In the genomic region with DNA sequence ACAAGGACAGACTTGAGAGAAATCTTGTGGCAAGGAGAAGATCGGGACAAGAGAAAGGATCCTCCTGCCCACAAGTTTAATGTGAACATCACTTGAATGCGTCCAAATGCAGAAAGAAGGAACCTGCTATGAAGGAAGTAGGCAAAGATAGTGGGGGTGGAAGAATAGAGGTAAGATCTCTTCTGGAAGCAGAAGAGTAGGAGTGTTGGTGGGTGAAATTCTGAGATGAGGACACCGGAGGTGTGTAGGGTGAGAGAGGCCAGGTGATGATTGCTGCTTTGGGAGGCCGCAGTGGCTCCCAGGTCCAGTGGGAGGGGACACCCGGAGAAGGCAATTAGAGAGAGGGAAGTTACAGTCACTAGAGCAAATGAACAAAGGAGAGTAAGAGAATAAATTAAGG, we compare ENCODE assay signal across 26 cellular contexts. TPM values are rescaled to one million over a fixed set of nuclear protein-coding genes. Genes with fewer than 3 reads are reported as not detected.
DNase-seq lines count a peak whose midpoint lies in the region; ATAC-seq and TF ChIP-seq lines count a peak whose summit lies in the region.
"Had no signal": no experiment of that assay in that cellular context is flagged by ENCODE, and none has a peak within 500 bp of the region (broad histone marks: within the 10 kb centered on the region; RNA-seq: fewer than 3 reads in every experiment).

No MANE protein-coding gene starts in this region.

- H3K9me3 ChIP-seq in heart left ventricle: no peaks in the 10 kb centered on the region
- no peaks in the 10 kb centered on the region for H3K9me3 ChIP-seq in right atrium auricular region
- H3K9me3 ChIP-seq in right cardiac atrium (ENCODE audit: control insufficient read depth, low read length): no peaks in the 10 kb centered on the region
- H3K9me3 ChIP-seq: A549; BE2C; BLaER1 treated with 17β-estradiol and CSF1 and Interleukin-3, amounts not matched to agents 10 nM and 100 nM had no signal

- DNase-seq in heart left ventricle: no peak
- no peak for DNase-seq in Right ventricle myocardium inferior (ENCODE audit: missing footprints)
- no peak for DNase-seq in right atrium auricular region (ENCODE audit: low spot score)
- DNase-seq in left cardiac atrium: no peak
- no peak for DNase-seq in right cardiac atrium
- no peak for DNase-seq in HT-29 (ENCODE audit: low spot score)
- DNase-seq: 8988T; ACHN; AML-193; BE2C; CD4-positive, alpha-beta T cell; CD8-positive, alpha-beta memory T cell; DMS 273 treated with DMSO at 0.1 percent for 48 hours; DMS79; EL; GDM1; GM23248; H9; HFFc6 had no signal

- intact Hi-C loops in heart left ventricle (cut with DNase I): loop anchor here in 4 of 10 donors (10.0 kb wide), 4 partner anchors 54 to 336 kb away; no protein-coding TSS in a partner anchor
- intact Hi-C loops in Right ventricle myocardium inferior (cut with DNase I): loop anchor here (10.0 kb wide), 2 partner anchors 154 to 254 kb away; partner anchors contain the start of gene MTR
- intact Hi-C loops in left cardiac atrium (cut with DNase I): loop anchor here in 1 of 2 donors (10.0 kb wide), 1 partner anchor 54 kb away; no protein-coding TSS in a partner anchor
- intact Hi-C loops in right cardiac atrium (cut with DNase I): no loop called here

- ATAC-seq in heart left ventricle: no peak
- ATAC-seq in Right ventricle myocardium inferior: no peak
- no peak for ATAC-seq in left cardiac atrium
- ATAC-seq in right cardiac atrium: no peak
- no peak for ATAC-seq in GM18868 (IDR thresholded peaks at IDR 0.05; ENCODE audit: unreplicated experiment)
- ATAC-seq: A549, GM12878, HCT116 had no signal

- H3K36me3 ChIP-seq in heart left ventricle (peaks cover 0 to 7% (median 0%) of the 10 kb centered on the region in 9 donors), right atrium auricular region (no peaks in the 10 kb centered on the region)
- H3K36me3 ChIP-seq: BE2C; BLaER1 treated with 17β-estradiol and CSF1 and Interleukin-3, amounts not matched to agents 10 nM and 100 nM had no signal

- TF ChIP-seq CTCF in heart left ventricle (IDR thresholded peaks at IDR 0.05): no peak
- no peak for TF ChIP-seq CTCF in right atrium auricular region (IDR thresholded peaks at IDR 0.05)

- peak overlapping the region in 10 of 12 donors; percentile 28 to 99 (median 95) for H3K27ac ChIP-seq in heart left ventricle
- H3K27ac ChIP-seq in right atrium auricular region: peak overlapping the region; percentile 94 to 99
- peak overlapping the region; percentile 66 for H3K27ac ChIP-seq in right cardiac atrium (ENCODE audit: low read length)
- H3K27ac ChIP-seq: A549; BLaER1 treated with 17β-estradiol and CSF1 and Interleukin-3, amounts not matched to agents 10 nM and 100 nM; GM23248 had no signal

- no peak for TF ChIP-seq POLR2A in heart left ventricle (IDR thresholded peaks at IDR 0.05)

- peak overlapping the region in 10 of 12 donors; percentile 2 to 85 (median 72) for H3K4me3 ChIP-seq in heart left ventricle
- H3K4me3 ChIP-seq in right atrium auricular region: peak overlapping the region in 1 of 2 donors; percentile 28
- H3K4me3 ChIP-seq in right cardiac atrium (ENCODE audit: low read length): peak overlapping the region; percentile 11
- H3K4me3 ChIP-seq: A549; BLaER1 treated with 17β-estradiol and CSF1 and Interleukin-3, amounts not matched to agents 10 nM and 100 nM; GM12878; GM23248 had no signal

- H3K27me3 ChIP-seq in heart left ventricle: peaks cover 0 to 23% (median 0%) of the 10 kb centered on the region in 9 donors
- no peaks in the 10 kb centered on the region for H3K27me3 ChIP-seq in right atrium auricular region
- H3K27me3 ChIP-seq in right cardiac atrium (ENCODE audit: control insufficient read depth, insufficient read depth): no peaks in the 10 kb centered on the region
- H3K27me3 ChIP-seq: BLaER1 treated with 17β-estradiol and CSF1 and Interleukin-3, amounts not matched to agents 10 nM and 100 nM had no signal

- H3K4me1 ChIP-seq in heart left ventricle (peaks cover 0 to 41% (median 7%) of the 10 kb centered on the region in 12 donors), right atrium auricular region (peaks cover 0 to 13% of the 10 kb centered on the region in 2 donors), right cardiac atrium (ENCODE audit: control insufficient read depth, insufficient read depth, low read length) (peaks cover 2% of the 10 kb centered on the region)
- H3K4me1 ChIP-seq: A549; BE2C; BLaER1 treated with 17β-estradiol and CSF1 and Interleukin-3, amounts not matched to agents 10 nM and 100 nM had no signal

- 45 to 62% (median 49%) methylated on average over 5 of the region's 5 CpGs for WGBS in heart left ventricle, 4 donors
- 72% methylated on average over 5 of the region's 5 CpGs for WGBS in right cardiac atrium

RNA-seq across cellular contexts. Expression of gene RYR2, which starts 6.8 kb away (rescaled TPM):
- total RNA-seq in heart left ventricle: 1,000 to 10,000 TPM in 1 of 9 donors, 100 to 1,000 TPM in 8; 408 to 1,319 (median 822) TPM
- polyA plus RNA-seq in heart left ventricle: 100 to 1,000 TPM in 1 of 2 donors, 10 to 100 TPM in 1; 77.7 to 144 TPM
- 694 TPM for total RNA-seq in Right ventricle myocardium inferior
- 100 to 1,000 TPM; 392 to 756 TPM for total RNA-seq in right atrium auricular region
- total RNA-seq in left cardiac atrium: 100 to 1,000 TPM; 433 to 446 TPM
- 100 to 1,000 TPM; 479 to 716 (median 511) TPM for total RNA-seq in right cardiac atrium
- 166 TPM for polyA plus RNA-seq in right cardiac atrium
- not detected in 2 replicates for total RNA-seq in HT-29 (2014; rRNA removed; shearing (Covaris generic))
- total RNA-seq: CD4-positive, alpha-beta T cell; GM12878; GM23248 had no signal
- polyA plus RNA-seq: CD14-positive monocyte, GM23248 had no signal

RNA-seq across cellular contexts. Expression of gene MT1HL1, which starts 44.6 kb away (rescaled TPM):
- total RNA-seq in heart left ventricle (not detected), Right ventricle myocardium inferior (not detected), right atrium auricular region (not detected), left cardiac atrium (not detected), right cardiac atrium (not detected)
- polyA plus RNA-seq in heart left ventricle (not detected), right cardiac atrium (not detected)
- not detected in 2 replicates for total RNA-seq in HT-29 (2014; rRNA removed; shearing (Covaris generic))
- total RNA-seq: CD4-positive, alpha-beta T cell; CD8-positive, alpha-beta memory T cell; GM12878; GM23248; H4; H9; HFFc6 had no signal
- polyA plus RNA-seq: A549; CD14-positive monocyte; CD8-positive, alpha-beta memory T cell; GM12878; GM23248 had no signal

Comparison
In these comparisons a context has a peak if more than half of its experiments do, and no peak if none do; other contexts are left out.
1. RNA of gene RYR2, which starts 6.8 kb away (total RNA-seq): 408 to 1,319 TPM in heart left ventricle, 392 to 756 TPM in right atrium auricular region, 694 TPM in Right ventricle myocardium inferior (single experiment), 479 to 716 TPM in right cardiac atrium and 433 to 446 TPM in left cardiac atrium; not detected in HT-29; every median in the first group is over 100 times any median in the second.
2. Peak in every context shown above with its lines, with median percentiles within 50 percentile points of each other: H3K27ac ChIP-seq.